16 cellular contexts compared by ENCODE assay signal in genomic region chr19:50618379-50618778, GRCh38. TPM values are rescaled to one million over a fixed set of nuclear protein-coding genes. Genes with fewer than 3 reads are reported as not detected.
"Had no signal": no experiment of that assay in that cellular context is flagged by ENCODE, and none has a peak within 500 bp of the region (broad histone marks: within the 10 kb centered on the region; RNA-seq: fewer than 3 reads in every experiment).

No MANE protein-coding gene starts in this region.

RNA-seq across cellular contexts. Expression of gene SYT3, which starts 21.3 kb away (rescaled TPM):
- total RNA-seq: dermis microvascular lymphatic vessel endothelial cell, esophagus mucosa, fibroblast of villous mesenchyme, foreskin keratinocyte, left colon, left lobe of liver, liver, mammary epithelial cell, mononuclear cell had no signal
- polyA plus RNA-seq: foreskin keratinocyte, liver, mammary epithelial cell had no signal

RNA-seq across cellular contexts. Expression of gene C19orf81, which starts 30.9 kb away (rescaled TPM):
- total RNA-seq: colonic mucosa, dermis microvascular lymphatic vessel endothelial cell, esophagus mucosa, esophagus squamous epithelium, fibroblast of villous mesenchyme, foreskin keratinocyte, frontal cortex, gastroesophageal sphincter, left colon, left lobe of liver, liver, mammary epithelial cell, mononuclear cell, mucosa of gallbladder had no signal
- polyA plus RNA-seq: heart left ventricle, liver, mammary epithelial cell had no signal

RNA-seq across cellular contexts. Expression of gene LRRC4B, which starts 50.1 kb away (rescaled TPM):
- total RNA-seq: dermis microvascular lymphatic vessel endothelial cell, fibroblast of villous mesenchyme, foreskin keratinocyte, mammary epithelial cell, mononuclear cell had no signal
- polyA plus RNA-seq: foreskin keratinocyte, immature natural killer cell, mammary epithelial cell had no signal
